Comparison of ENCODE assay signal across 21 cellular contexts in genomic region chr15:89413877-89414276, GRCh38.
"Had no signal": no experiment of that assay in that cellular context is flagged by ENCODE, and none has a peak within 500 bp of the region (broad histone marks: within the 10 kb centered on the region; RNA-seq: fewer than 3 reads in every experiment).

No MANE protein-coding gene starts in this region.

- H3K4me1 ChIP-seq: prostate gland had no signal

- H3K9me3 ChIP-seq: esophagus muscularis mucosa, lower lobe of right lung, prostate gland, sigmoid colon, stomach, thyroid gland had no signal

- ATAC-seq: left ventricle myocardium superior; lower lobe of right lung; natural killer cell; right cardiac atrium; stimulated activated effector memory CD8-positive, alpha-beta T cell treated with anti-CD3 and anti-CD28 coated beads, Interleukin-12 subunit alpha, Interleukin-12 subunit beta, amount 100 ng/mL, for 72 hours had no signal

- H3K36me3 ChIP-seq: esophagus muscularis mucosa, lower lobe of right lung, prostate gland, sigmoid colon, stomach, thyroid gland had no signal

- H3K27ac ChIP-seq: coronary artery, esophagus muscularis mucosa, lower lobe of right lung, prostate gland, sigmoid colon, stomach, thyroid gland had no signal

- H3K4me3 ChIP-seq: coronary artery, esophagus muscularis mucosa, lower lobe of right lung, prostate gland, sigmoid colon, stomach, thyroid gland had no signal

- DNase-seq: dermis blood vessel endothelial cell; effector memory CD4-positive, alpha-beta T cell; hypothalamus; immature natural killer cell; islet precursor cell; left ventricle myocardium superior; lower lobe of right lung; natural killer cell; right cardiac atrium; sigmoid colon; stimulated activated CD4-positive, alpha-beta T cell treated with anti-CD3 and anti-CD28 coated beads, Interleukin-2, amount 100 ng/mL, for 24 hours; stimulated activated CD4-positive, alpha-beta T cell treated with anti-CD3 and anti-CD28 coated beads, Interleukin-4, amount 100 ng/mL, for 24 hours; stimulated activated naive CD4-positive, alpha-beta T cell treated with Interleukin-2 at 50 U/mL for 16 hours; stomach; thyroid gland had no signal

- FAIRE-seq: endometrium, frontal cortex had no signal
